Comparison of ENCODE assay signal across 12 cellular contexts in genomic region chr2:231203087-231203486, GRCh38. TPM values are rescaled to one million over a fixed set of nuclear protein-coding genes. Genes with fewer than 3 reads are reported as not detected.
DNase-seq lines count a peak whose midpoint lies in the region; ATAC-seq and TF ChIP-seq lines count a peak whose summit lies in the region.
"Had no signal": no experiment of that assay in that cellular context is flagged by ENCODE, and none has a peak within 500 bp of the region (broad histone marks: within the 10 kb centered on the region; RNA-seq: fewer than 3 reads in every experiment).

No MANE protein-coding gene starts in this region.

- H3K14ac ChIP-seq in IMR-90 (replicated peaks; ENCODE audit: low read depth, low read length), result no peak overlapping the region

- POLR2A ChIA-PET in IMR-90 (lab: Charles Lee; ENCODE audit: unreplicated experiment), result no interaction called here

- H2AK9ac ChIP-seq in IMR-90 (replicated peaks; ENCODE audit: low read depth, low read length, poor library complexity), result no peak overlapping the region

- H4K5ac ChIP-seq in IMR-90 (ENCODE audit: low read depth, low read length), result no peak overlapping the region

- no peak overlapping the region for H2AFZ ChIP-seq in IMR-90 (replicated peaks; ENCODE audit: low read length, poor library complexity)

- no peaks in the 10 kb centered on the region for H3K9me3 Mint-ChIP-seq in endothelial cell (ENCODE audit: unreplicated experiment)

- no peak overlapping the region for H4K91ac ChIP-seq in IMR-90 (ENCODE audit: insufficient read depth, low read depth, low read length)

- peaks cover 3% of the 10 kb centered on the region for H3K27me3 Mint-ChIP-seq in endothelial cell (ENCODE audit: unreplicated experiment)

- H3K4me3 ChIP-seq in IMR-90 (ENCODE audit: insufficient read depth, low read depth, low read length), result no peak overlapping the region
- H3K4me3 ChIP-seq in sigmoid colon, result no peak overlapping the region
- no peak overlapping the region for H3K4me3 ChIP-seq in uterus

- no peak overlapping the region for H3K9ac ChIP-seq in IMR-90 (ENCODE audit: low read depth, low read length)

- intact Hi-C loops in IMR-90 (cut with micrococcal nuclease) (no loop called here), sigmoid colon (cut with DNase I) (no loop called here), uterus (cut with DNase I; ENCODE audit: low total_unique reads) (no loop called here)

- CTCF ChIA-PET in IMR-90 (lab: Yijun Ruan, JAX), result no interaction called here

- H3K36me3 Mint-ChIP-seq in endothelial cell (ENCODE audit: low read depth, unreplicated experiment), result peaks cover 26% of the 10 kb centered on the region
- H3K36me3 Mint-ChIP-seq: CD14-positive monocyte had no signal

- 90% methylated on average over 6 of the region's 7 CpGs; no CpG with 5 or more reads in 1 of the 2 experiments for WGBS in IMR-90 (ENCODE audit: extremely low coverage in 2 of 2, insufficient read length in 1 of 2), 2 experiments
- WGBS in sigmoid colon, 2 donors, result 95 to 97% methylated on average over 7 of the region's 7 CpGs

- H2AK5ac ChIP-seq in IMR-90 (ENCODE audit: low read depth, low read length), result no peak overlapping the region

- no peak overlapping the region for H2BK20ac ChIP-seq in IMR-90 (ENCODE audit: low read depth, low read length)

- dilution Hi-C loops in IMR-90 (cut with HindIII; ENCODE audit: low sequenced_read_pairs, unreplicated experiment), result no loop called here

- no peaks in the 10 kb centered on the region for H3K27me3 ChIP-seq in IMR-90 (ENCODE audit: control insufficient read depth, insufficient read depth, low read length)
- no peaks in the 10 kb centered on the region for H3K27me3 ChIP-seq in sigmoid colon
- H3K27me3 ChIP-seq in uterus, result no peaks in the 10 kb centered on the region

- no peak overlapping the region for H3K23ac ChIP-seq in IMR-90 (ENCODE audit: low read depth, low read length)

- BruUV-seq in IMR-90 (replicated peaks; lab: Mats Ljungman, UMichigan), result no TSS peak

- DNase-seq in IMR-90, result no peak
- no peak for DNase-seq in endothelial cell (ENCODE audit: low spot score)
- peak; percentile 14 for DNase-seq in mesenteric fat pad (ENCODE audit: low spot score)
- DNase-seq in sigmoid colon, result peak; percentile 50
- DNase-seq in occipital lobe (lab: John Stamatoyannopoulos, UW), result no peak
- no peak for DNase-seq in uterus
- DNase-seq: DMS53, GF-D8, HCEC 1CT had no signal

- H3K79me1 ChIP-seq in IMR-90 (ENCODE audit: low read depth in 1 of 2, low read length in 2 of 2), result peaks cover 54 to 81% of the 10 kb centered on the region in 2 experiments

- H3K27ac Mint-ChIP-seq in endothelial cell (ENCODE audit: unreplicated experiment), result no peak overlapping the region
- H3K27ac Mint-ChIP-seq: CD14-positive monocyte had no signal

- no peak overlapping the region for H3K56ac ChIP-seq in IMR-90 (ENCODE audit: extremely low read depth, insufficient read depth, low read length)

- H3K4me1 ChIP-seq in IMR-90 (ENCODE audit: control insufficient read depth, insufficient read depth, low read length) (peaks cover 8% of the 10 kb centered on the region; the same call in 1 of the 2 replicates), sigmoid colon (peaks cover 0 to 55% (median 34%) of the 10 kb centered on the region in 4 donors), uterus (peaks cover under 1 to 4% of the 10 kb centered on the region in 2 donors)

- ATAC-seq in IMR-90 (ENCODE audit: low read depth) (no peak), HG03571 (IDR thresholded peaks at IDR 0.05; ENCODE audit: unreplicated experiment) (no peak), GM21529 (IDR thresholded peaks at IDR 0.05; ENCODE audit: unreplicated experiment) (no peak)

- H3K4me2 ChIP-seq in IMR-90 (ENCODE audit: low read depth, low read length), result no peak overlapping the region

- H3K27ac ChIP-seq in IMR-90 (ENCODE audit: insufficient read depth, low read length) (no peak overlapping the region), sigmoid colon (peak overlapping the region in 2 of 4 donors; percentile 83 to 91), uterus (no peak overlapping the region)

- H2BK5ac ChIP-seq in IMR-90 (ENCODE audit: low read depth, low read length, poor library complexity, severe bottlenecking), result no peak overlapping the region

- H2BK15ac ChIP-seq in IMR-90 (ENCODE audit: low read depth, low read length), result no peak overlapping the region

- no peak for TF ChIP-seq EP300 in sigmoid colon (IDR thresholded peaks at IDR 0.05)

- peak overlapping the region; percentile 14 for H3K4me3 Mint-ChIP-seq in endothelial cell (ENCODE audit: unreplicated experiment)
- H3K4me3 Mint-ChIP-seq: CD14-positive monocyte had no signal

- H3K18ac ChIP-seq in IMR-90 (ENCODE audit: low read depth, low read length), result no peak overlapping the region

- H3K4ac ChIP-seq in IMR-90 (ENCODE audit: low read depth, low read length), result no peak overlapping the region

- TF ChIP-seq POLR2A in IMR-90 (IDR thresholded peaks at IDR 0.05; ENCODE audit: low read depth, low read length) (no peak), sigmoid colon (IDR thresholded peaks at IDR 0.05) (no peak), uterus (IDR thresholded peaks at IDR 0.05) (no peak)

- H3K9me1 ChIP-seq in IMR-90 (ENCODE audit: insufficient read depth, low read length), result peaks cover 32% of the 10 kb centered on the region

- H3K36me3 ChIP-seq in IMR-90 (ENCODE audit: control insufficient read depth, insufficient read depth, low read length) (peaks cover 21% of the 10 kb centered on the region), sigmoid colon (peaks cover 0 to 16% (median 2%) of the 10 kb centered on the region in 4 donors), uterus (no peaks in the 10 kb centered on the region)

- no peaks in the 10 kb centered on the region for H3K9me3 ChIP-seq in IMR-90 (ENCODE audit: control insufficient read depth, insufficient read depth, low read length)
- no peaks in the 10 kb centered on the region for H3K9me3 ChIP-seq in sigmoid colon
- no peaks in the 10 kb centered on the region for H3K9me3 ChIP-seq in uterus

- TF ChIP-seq CTCF in IMR-90 (conservative IDR thresholded peaks at IDR 0.05; ENCODE audit: low read depth, low read length) (no peak), endothelial cell (IDR thresholded peaks at IDR 0.05; ENCODE audit: unreplicated experiment) (no peak), sigmoid colon (IDR thresholded peaks at IDR 0.05) (no peak), uterus (IDR thresholded peaks at IDR 0.05) (no peak)

- TF ChIP-seq RAD21 in IMR-90 (IDR thresholded peaks at IDR 0.05; ENCODE audit: low read length), result no peak

- H2BK120ac ChIP-seq in IMR-90 (ENCODE audit: low read depth, low read length), result no peak overlapping the region

- no peak overlapping the region for H4K8ac ChIP-seq in IMR-90 (ENCODE audit: low read depth in 2 of 2, low read length in 2 of 2)

- H3K4me1 Mint-ChIP-seq in endothelial cell (ENCODE audit: unreplicated experiment), result peaks cover 17% of the 10 kb centered on the region

- H4K20me1 ChIP-seq in IMR-90 (ENCODE audit: insufficient read depth, low read length), result peaks cover 16% of the 10 kb centered on the region

- in situ Hi-C loops in IMR-90 (cut with MboI; ENCODE audit: low sequenced_read_pairs), result no loop called here

TF ChIP-seq in IMR-90, 13 proteins besides CTCF, POLR2A, EP300 and RAD21:
- TF ChIP-seq RFX5 (IDR thresholded peaks at IDR 0.05; ENCODE audit: low read depth, low read length), result no peak
- no peak for TF ChIP-seq BHLHE40 (IDR thresholded peaks at IDR 0.05; ENCODE audit: low read depth, low read length)
- no peak for TF ChIP-seq MAZ (IDR thresholded peaks at IDR 0.05; ENCODE audit: borderline replicate concordance, low read depth, low read length)
- no peak for TF ChIP-seq RCOR1 (IDR thresholded peaks at IDR 0.05; ENCODE audit: insufficient replicate concordance, low read length)
- peak; percentile 97 for TF ChIP-seq MAFK (IDR thresholded peaks at IDR 0.05; ENCODE audit: low read depth, low read length)
- TF ChIP-seq ELK1 (IDR thresholded peaks at IDR 0.05; ENCODE audit: borderline replicate concordance, low read depth, low read length), result no peak
TF ChIP-seq in IMR-90: peak in this region for 1.

RNA-seq across cellular contexts. Expression of gene ARMC9, which starts 4.7 kb away (rescaled TPM):
- 39.4 and 46.6 TPM in 2 replicates for total RNA-seq in IMR-90 (2012; rRNA removed)
- 33.6 and 36.0 TPM in 2 replicates for polyA plus RNA-seq in IMR-90 (2012; rRNA removed)
- polyA plus RNA-seq in IMR-90 (2012; cell fraction: cytosol; rRNA removed), result 29.9 and 42.2 TPM in 2 replicates
- 46.6 and 56.9 TPM in 2 replicates for polyA plus RNA-seq in IMR-90 (2012; cell fraction: nucleus; rRNA removed; ENCODE audit: low replicate concordance)
- total RNA-seq in endothelial cell (ENCODE audit: unreplicated experiment), result 18.3 TPM
- 11.8 TPM for total RNA-seq in mesenteric fat pad
- total RNA-seq in sigmoid colon, result 10 to 100 TPM; 24.3 to 95.3 (median 52.7) TPM
- polyA plus RNA-seq in sigmoid colon, result 1 to 10 TPM; 2.4 to 8.2 (median 3.0) TPM
- 16.1 TPM for total RNA-seq in occipital lobe
- total RNA-seq in uterus, result 10 to 100 TPM; 16.8 to 47.6 (median 39.3) TPM

Comparison
In these comparisons a context has a peak if more than half of its experiments do, and no peak if none do; other contexts are left out.
1. DNase-seq: peak in mesenteric fat pad (single experiment) and sigmoid colon (single experiment); none in IMR-90 (single experiment), endothelial cell (single experiment), occipital lobe (single experiment) and uterus (0 of 2).